ENCODE assay signal across 29 cellular contexts in genomic region chr12:109729837-109730200, GRCh38. TPM values are rescaled to one million over a fixed set of nuclear protein-coding genes. Genes with fewer than 3 reads are reported as not detected.
A peak's percentile ranks its signal among the peaks of the same experiment; 100 is the strongest.
DNase-seq lines count a peak whose midpoint lies in the region; ATAC-seq and TF ChIP-seq lines count a peak whose summit lies in the region.
"Had no signal": no experiment of that assay in that cellular context is flagged by ENCODE, and none has a peak within 500 bp of the region (broad histone marks: within the 10 kb centered on the region; RNA-seq: fewer than 3 reads in every experiment).

No MANE protein-coding gene starts in this region.

- H3K27ac Mint-ChIP-seq in H9 = no peak overlapping the region
- H3K27ac Mint-ChIP-seq: activated CD4-positive, alpha-beta T cell treated with anti-CD3 and anti-CD28 coated beads, Interleukin-2, amount 10 ng/mL, durations not matched to agents 24 days and 14 days; activated naive CD8-positive, alpha-beta T cell treated with anti-CD3 and anti-CD28 coated beads, Interleukin-2, amount 50 U/mL, for 24 hours; GM23338; HFFc6; nephron; stimulated activated naive CD8-positive, alpha-beta T cell treated with anti-CD3 and anti-CD28 coated beads, Interleukin-15, Interleukin-2, amounts not matched to agents 100 ng/mL and 50 ng/mL, for 24 hours; T-cell had no signal

- H3K9me3 ChIP-seq in BE2C = no peaks in the 10 kb centered on the region
- no peaks in the 10 kb centered on the region for H3K9me3 ChIP-seq in H9 (ENCODE audit: control insufficient read depth, low read depth, low read length)
- no peaks in the 10 kb centered on the region for H3K9me3 ChIP-seq in A673 (ENCODE audit: low read depth, low read length, poor library complexity, severe bottlenecking)
- H3K9me3 ChIP-seq: BLaER1 treated with 17β-estradiol and CSF1 and Interleukin-3, amounts not matched to agents 10 nM and 100 nM; ovary; Peyer's patch; SJSA1; tibial artery had no signal

- no peak overlapping the region for H3K4me2 ChIP-seq in H9 (ENCODE audit: insufficient read depth, insufficient read length, low read length)
- H3K4me2 ChIP-seq: GM23338, smooth muscle cell had no signal

- POLR2A ChIA-PET in A673 (lab: Charles Lee; ENCODE audit: low non-redundant PET) = no interaction called here

- no TSS peak for BruUV-seq in A673 (replicated peaks; lab: Mats Ljungman, UMichigan)

- no peaks in the 10 kb centered on the region; a peak in 1 of 5 replicates for H3K9me3 Mint-ChIP-seq in H9
- H3K9me3 Mint-ChIP-seq: activated CD4-positive, alpha-beta T cell treated with anti-CD3 and anti-CD28 coated beads, Interleukin-2, amount 10 ng/mL, durations not matched to agents 24 days and 14 days; activated naive CD8-positive, alpha-beta T cell treated with anti-CD3 and anti-CD28 coated beads, Interleukin-2, amount 50 U/mL, for 24 hours; GM23338; HFFc6; nephron; stimulated activated naive CD8-positive, alpha-beta T cell treated with anti-CD3 and anti-CD28 coated beads, Interleukin-15, Interleukin-2, amounts not matched to agents 100 ng/mL and 50 ng/mL, for 24 hours; T-cell had no signal

- no peak overlapping the region for H4K5ac ChIP-seq in H9 (ENCODE audit: insufficient read length, low read depth, low read length)

- H4K91ac ChIP-seq in H9 (ENCODE audit: insufficient read length, low read depth, low read length) = no peak overlapping the region

- H4K20me1 ChIP-seq in H9 (ENCODE audit: control insufficient read depth, insufficient read depth, insufficient read length) = no peaks in the 10 kb centered on the region

- H3T11ph ChIP-seq in H9 (ENCODE audit: low read length) = no peak overlapping the region

- H3K27me3 ChIP-seq in BE2C = no peaks in the 10 kb centered on the region
- no peaks in the 10 kb centered on the region for H3K27me3 ChIP-seq in H9 (ENCODE audit: insufficient read depth, low read length)
- H3K27me3 ChIP-seq in foreskin keratinocyte = peaks cover 50% of the 10 kb centered on the region
- H3K27me3 ChIP-seq in A673 (replicated peaks; ENCODE audit: insufficient read depth, low read depth, low read length, poor library complexity) = no peaks in the 10 kb centered on the region
- H3K27me3 ChIP-seq: BLaER1 treated with 17β-estradiol and CSF1 and Interleukin-3, amounts not matched to agents 10 nM and 100 nM; ovary; Peyer's patch; SJSA1 had no signal

- H3K4me3 ChIP-seq in BE2C (ENCODE audit: low read depth, low read length) = no peak overlapping the region
- no peak overlapping the region for H3K4me3 ChIP-seq in A673 (ENCODE audit: low read depth, low read length, poor library complexity, severe bottlenecking)
- H3K4me3 ChIP-seq: BLaER1 treated with 17β-estradiol and CSF1 and Interleukin-3, amounts not matched to agents 10 nM and 100 nM; GM23338; ovary; Peyer's patch; SJSA1; smooth muscle cell; tibial artery had no signal

- no peak overlapping the region for H3K9ac ChIP-seq in H9 (ENCODE audit: extremely low read depth, insufficient read length, low read length)
- H3K9ac ChIP-seq: BLaER1 treated with 17β-estradiol and CSF1 and Interleukin-3, amounts not matched to agents 10 nM and 100 nM had no signal

- H3K23me2 ChIP-seq in H9 (ENCODE audit: insufficient read length, low read depth, low read length, poor library complexity, severe bottlenecking) = no peaks in the 10 kb centered on the region

- no peak overlapping the region for H2AFZ ChIP-seq in H9 (ENCODE audit: low read length)
- H2AFZ ChIP-seq: GM23338 had no signal

- no peak overlapping the region for H2BK15ac ChIP-seq in H9 (ENCODE audit: low read depth, low read length)

- H3K56ac ChIP-seq in H9 (ENCODE audit: insufficient read length, low read depth, low read length) = no peak overlapping the region

- peaks cover 3% of the 10 kb centered on the region for H3K27me3 Mint-ChIP-seq in H9 (ENCODE audit: low read depth)

- H2BK20ac ChIP-seq in H9 (ENCODE audit: low read depth, low read length, poor library complexity, severe bottlenecking) = no peak overlapping the region

- H3K4me1 Mint-ChIP-seq in H9 = peaks cover 10 to 25% of the 10 kb centered on the region in 2 experiments
- H3K4me1 Mint-ChIP-seq: activated CD4-positive, alpha-beta T cell treated with anti-CD3 and anti-CD28 coated beads, Interleukin-2, amount 10 ng/mL, durations not matched to agents 24 days and 14 days; activated naive CD8-positive, alpha-beta T cell treated with anti-CD3 and anti-CD28 coated beads, Interleukin-2, amount 50 U/mL, for 24 hours; T-cell had no signal

- no peak overlapping the region for H3K4ac ChIP-seq in H9 (ENCODE audit: low read depth, low read length)

- no peak overlapping the region for H3K23ac ChIP-seq in H9 (ENCODE audit: insufficient read length, low read depth, low read length)

- no CpG with 5 or more reads among the region's 8 CpGs for WGBS in H9 (ENCODE audit: extremely low coverage, insufficient read length, low lambda C conversion rate)

- peaks cover 90% of the 10 kb centered on the region for H3K36me3 ChIP-seq in BE2C
- H3K36me3 ChIP-seq in A673 (ENCODE audit: insufficient read depth, low read length, poor library complexity, severe bottlenecking) = no peaks in the 10 kb centered on the region
- H3K36me3 ChIP-seq: BLaER1 treated with 17β-estradiol and CSF1 and Interleukin-3, amounts not matched to agents 10 nM and 100 nM; ovary; Peyer's patch; SJSA1; tibial artery had no signal

- ATAC-seq in foreskin keratinocyte (peak; percentile 8), sciatic nerve (no peak), GM21528 (IDR thresholded peaks at IDR 0.05; ENCODE audit: low FRiP score, unreplicated experiment) (no peak)
- ATAC-seq: activated naive CD8-positive, alpha-beta T cell treated with anti-CD3 and anti-CD28 coated beads, Interleukin-2, amount 50 U/mL, for 24 hours; GM23338; T-cell had no signal

- H3K18ac ChIP-seq in H9 (ENCODE audit: insufficient read length, low read depth, low read length) = no peak overlapping the region

- intact Hi-C loops in sciatic nerve (cut with DNase I) = no loop called here
- intact Hi-C loops in A673 (cut with micrococcal nuclease; ENCODE audit: unreplicated experiment) = no loop called here

- H2BK120ac ChIP-seq in H9 (ENCODE audit: low read depth, low read length, poor library complexity, severe bottlenecking) = no peak overlapping the region

- H3K27ac ChIP-seq in H9 (ENCODE audit: insufficient read length, low read depth, low read length) (no peak overlapping the region), foreskin keratinocyte (no peak overlapping the region), A673 (ENCODE audit: low read depth, low read length, poor library complexity, severe bottlenecking) (no peak overlapping the region)
- H3K27ac ChIP-seq: ovary, Peyer's patch, SJSA1, tibial artery had no signal

- no peaks in the 10 kb centered on the region for H3K36me3 Mint-ChIP-seq in H9 (ENCODE audit: insufficient read depth in 1 of 3, low read depth in 3 of 3)
- H3K36me3 Mint-ChIP-seq: T-cell had no signal

- no peaks in the 10 kb centered on the region for H3K79me1 ChIP-seq in H9 (ENCODE audit: insufficient read depth, low read depth, low read length, poor library complexity, severe bottlenecking)

- no peak overlapping the region for H3K4me3 Mint-ChIP-seq in H9
- H3K4me3 Mint-ChIP-seq: activated CD4-positive, alpha-beta T cell treated with anti-CD3 and anti-CD28 coated beads, Interleukin-2, amount 10 ng/mL, durations not matched to agents 24 days and 14 days; activated naive CD8-positive, alpha-beta T cell treated with anti-CD3 and anti-CD28 coated beads, Interleukin-2, amount 50 U/mL, for 24 hours; GM23338; HFFc6; nephron; stimulated activated naive CD8-positive, alpha-beta T cell treated with anti-CD3 and anti-CD28 coated beads, Interleukin-15, Interleukin-2, amounts not matched to agents 100 ng/mL and 50 ng/mL, for 24 hours; T-cell had no signal

- no peak overlapping the region for H2AK5ac ChIP-seq in H9 (ENCODE audit: insufficient read length, low read length)

- H4K8ac ChIP-seq in H9 (replicated peaks; ENCODE audit: insufficient read length, low read depth, low read length) = no peak overlapping the region

- H3K4me1 ChIP-seq in BE2C = peaks cover 63% of the 10 kb centered on the region
- no peaks in the 10 kb centered on the region; the same call in 1 of the 2 replicates for H3K4me1 ChIP-seq in H9 (ENCODE audit: insufficient read depth, low read length)
- H3K4me1 ChIP-seq in foreskin keratinocyte = no peaks in the 10 kb centered on the region
- peaks cover 8% of the 10 kb centered on the region for H3K4me1 ChIP-seq in A673 (ENCODE audit: insufficient read depth, low read length, poor library complexity, severe bottlenecking)
- H3K4me1 ChIP-seq: SJSA1, tibial artery had no signal

- CTCF ChIA-PET in A673 (lab: Charles Lee) = no interaction called here

- no peak overlapping the region for H3K14ac ChIP-seq in H9 (ENCODE audit: insufficient read depth, low read length)

- peak; percentile 20 for DNase-seq in BE2C
- peak; percentile 24 for DNase-seq in H9
- no peak for DNase-seq in foreskin keratinocyte
- peak; percentile 49 for DNase-seq in sciatic nerve (ENCODE audit: low spot score)
- no peak for DNase-seq in A673 (ENCODE audit: low spot score)
- DNase-seq in retina = no peak
- DNase-seq: activated CD4-positive, alpha-beta T cell treated with anti-CD3 and anti-CD28 coated beads, Interleukin-2, amount 10 ng/mL, durations not matched to agents 24 days and 14 days; activated CD8-positive, alpha-beta memory T cell treated with anti-CD3 and anti-CD28 coated beads for 24 hours; activated naive CD8-positive, alpha-beta T cell treated with anti-CD3 and anti-CD28 coated beads, Interleukin-2, amount 50 U/mL, for 24 hours; activated T-cell treated with anti-CD3 and anti-CD28 coated beads for 4 hours; cerebellar nuclear complex; DMS53; HFFc6; IMR-90; NCI-H146; NCI-H2107; NCI-H345; stimulated activated CD4-positive, alpha-beta T cell treated with anti-CD3 and anti-CD28 coated beads, Interleukin-2, amount 100 ng/mL, for 24 hours; T-cell had no signal

- no peak for TF ChIP-seq CTCF in BE2C (IDR thresholded peaks at IDR 0.05; ENCODE audit: low read depth, low read length)
- no peak for TF ChIP-seq CTCF in H9 (conservative IDR thresholded peaks at IDR 0.05)
- TF ChIP-seq CTCF in foreskin keratinocyte (conservative IDR thresholded peaks at IDR 0.05) = no peak
- no peak for TF ChIP-seq CTCF in A673 (conservative IDR thresholded peaks at IDR 0.05; ENCODE audit: low read depth, low read length)

- no peaks in the 10 kb centered on the region for H3K79me2 ChIP-seq in H9 (ENCODE audit: insufficient read depth, low read length)

- no peak overlapping the region for H2BK12ac ChIP-seq in H9 (ENCODE audit: insufficient read length, low read depth, low read length)

- H2BK5ac ChIP-seq in H9 (ENCODE audit: insufficient read length, low read length) = no peak overlapping the region

RNA-seq across cellular contexts. Expression of gene FAM222A, which starts 16.2 kb away (rescaled TPM):
- 227 TPM for polyA plus RNA-seq in BE2C (2012; ENCODE audit: insufficient read depth, insufficient read length, low read depth)
- total RNA-seq in H9 (2021) = 2.8 and 3.2 TPM in 2 replicates
- 0.31 and 0.53 TPM in 2 replicates for total RNA-seq in foreskin keratinocyte
- 0.37 and 0.39 TPM in 2 replicates for polyA plus RNA-seq in foreskin keratinocyte
- 4.7 TPM for total RNA-seq in sciatic nerve
- total RNA-seq in A673 (2021) = 3.9 and 5.5 TPM in 2 replicates

Comparison
In these comparisons a context has a peak if more than half of its experiments do, and no peak if none do; other contexts are left out.
1. DNase-seq: peak in BE2C (single experiment), H9 (single experiment) and sciatic nerve (single experiment); none in foreskin keratinocyte (0 of 2), A673 (single experiment) and retina (single experiment).